8 cellular contexts compared by ENCODE assay signal in genomic region chr1:203327684-203328457, GRCh38. TPM values are rescaled to one million over a fixed set of nuclear protein-coding genes. Genes with fewer than 3 reads are reported as not detected.
DNase-seq lines count a peak whose midpoint lies in the region; ATAC-seq and TF ChIP-seq lines count a peak whose summit lies in the region.

No MANE protein-coding gene starts in this region.

- intact Hi-C loops in adrenal gland (cut with DNase I) = no loop called here
- intact Hi-C loops in left cardiac atrium (cut with DNase I) = loop anchor here in 1 of 2 donors (2.0 kb wide), 1 partner anchor 55 kb away; no protein-coding TSS in a partner anchor

- H3K27ac ChIP-seq in SJCRH30 = peak overlapping the region; percentile 70
- H3K27ac ChIP-seq in adrenal gland = peak overlapping the region; percentile 58 to 93 (median 90)

- ATAC-seq in GM21528 (IDR thresholded peaks at IDR 0.05; ENCODE audit: low FRiP score, unreplicated experiment) (peak; percentile 24), left cardiac atrium (peak; percentile 48)

- H3K27me3 ChIP-seq in SJCRH30 (no peaks in the 10 kb centered on the region), adrenal gland (no peaks in the 10 kb centered on the region)

- TF ChIP-seq CTCF in adrenal gland (IDR thresholded peaks at IDR 0.05) (peak in 5 of 6 experiments; percentile 13 to 60 (median 48)), progenitor cell of endocrine pancreas (IDR thresholded peaks at IDR 0.05; ENCODE audit: unreplicated experiment) (peak; percentile 35)

- H3K27ac Mint-ChIP-seq in progenitor cell of endocrine pancreas = peak overlapping the region; percentile 95

- H3K4me1 ChIP-seq in SJCRH30 = peaks cover 45% of the 10 kb centered on the region
- peaks cover 11 to 31% of the 10 kb centered on the region in 2 donors for H3K4me1 ChIP-seq in adrenal gland (replicated peaks in 1 of 2)

- DNase-seq in ELR (ENCODE audit: low read depth) = peak; percentile 62
- DNase-seq in HuH-7.5 (ENCODE audit: low spot score) = peak; percentile 62
- DNase-seq in SJCRH30 = no peak
- no peak for DNase-seq in adrenal gland
- no peak for DNase-seq in left cardiac atrium
- DNase-seq in progenitor cell of endocrine pancreas (ENCODE audit: low spot score, unreplicated experiment) = no peak
- DNase-seq in retina = no peak

- H3K9me3 ChIP-seq in SJCRH30 (replicated peaks) (no peaks in the 10 kb centered on the region), adrenal gland (replicated peaks in 1 of 3) (no peaks in the 10 kb centered on the region)

- H3K4me3 Mint-ChIP-seq in progenitor cell of endocrine pancreas (ENCODE audit: low read depth) = peak overlapping the region; percentile 35

- H3K4me1 Mint-ChIP-seq in progenitor cell of endocrine pancreas (ENCODE audit: low read depth) = peaks cover 46% of the 10 kb centered on the region

- H3K9me3 Mint-ChIP-seq in progenitor cell of endocrine pancreas (ENCODE audit: low read depth) = no peaks in the 10 kb centered on the region

- H3K4me3 ChIP-seq in SJCRH30 = peak overlapping the region; percentile 54
- peak overlapping the region in 2 of 4 donors; percentile 46 to 54 for H3K4me3 ChIP-seq in adrenal gland

- H3K36me3 ChIP-seq in SJCRH30 (no peaks in the 10 kb centered on the region), adrenal gland (replicated peaks in 1 of 2) (no peaks in the 10 kb centered on the region)

- no peaks in the 10 kb centered on the region for H3K36me3 Mint-ChIP-seq in progenitor cell of endocrine pancreas (ENCODE audit: insufficient read depth)

- WGBS in adrenal gland, 4 donors = 9 to 13% (median 11%) methylated on average over 22 to 31 of the region's 31 CpGs

- no peaks in the 10 kb centered on the region for H3K27me3 Mint-ChIP-seq in progenitor cell of endocrine pancreas

- no peak for TF ChIP-seq POLR2A in adrenal gland (IDR thresholded peaks at IDR 0.05)

RNA-seq across cellular contexts. Expression of gene BTG2, which starts 22.6 kb away (rescaled TPM):
- total RNA-seq in SJCRH30 (2014; rRNA removed; shearing (Covaris generic)) = 59.8 and 63.1 TPM in 2 replicates
- 100 to 1,000 TPM in 2 of 8 donors, 10 to 100 TPM in 6; 11.4 to 175 (median 52.5) TPM for total RNA-seq in adrenal gland
- polyA plus RNA-seq in adrenal gland = 10 to 100 TPM; 16.6 to 58.8 (median 24.0) TPM
- 100 to 1,000 TPM; 187 to 259 TPM for total RNA-seq in left cardiac atrium
- total RNA-seq in progenitor cell of endocrine pancreas = 103 and 110 TPM in 2 replicates

RNA-seq across cellular contexts. Expression of gene FMOD, which starts 23.1 kb away (rescaled TPM):
- total RNA-seq in SJCRH30 (2014; rRNA removed; shearing (Covaris generic)) = 7.5 and 7.6 TPM in 2 replicates
- total RNA-seq in adrenal gland = 100 to 1,000 TPM in 1 of 8 donors, 10 to 100 TPM in 7; 12.1 to 231 (median 22.6) TPM
- polyA plus RNA-seq in adrenal gland = 10 to 100 TPM; 12.1 to 19.2 (median 17.2) TPM
- 10 to 100 TPM; 33.3 to 51.6 TPM for total RNA-seq in left cardiac atrium
- 2.5 and 3.1 TPM in 2 replicates for total RNA-seq in progenitor cell of endocrine pancreas

Comparison
In these comparisons a context has a peak if more than half of its experiments do, and no peak if none do; other contexts are left out.
1. DNase-seq: peak in ELR (single experiment) and HuH-7.5 (single experiment); none in SJCRH30 (0 of 2), adrenal gland (0 of 7), left cardiac atrium (single experiment), progenitor cell of endocrine pancreas (single experiment) and retina (single experiment).